ENCODE assay signal across 35 cellular contexts in genomic region chr7:39405591-39405990, GRCh38.
"Had no signal": no experiment of that assay in that cellular context is flagged by ENCODE, and none has a peak within 500 bp of the region (broad histone marks: within the 10 kb centered on the region; RNA-seq: fewer than 3 reads in every experiment).

No MANE protein-coding gene starts in this region.

- H3K9me3 ChIP-seq: esophagus squamous epithelium, heart right ventricle, mucosa of descending colon, ovary, psoas muscle, sigmoid colon, stomach, thyroid gland, vagina had no signal

- ATAC-seq: heart right ventricle; left colon; left ventricle myocardium superior; mucosa of descending colon; natural killer cell treated with Interleukin-12 subunit alpha and Interleukin-12 subunit beta and Interleukin-15 and Interleukin-18, amount 100 ng/mL, for 72 hours; psoas muscle; right cardiac atrium; stimulated activated effector memory CD8-positive, alpha-beta T cell treated with anti-CD3 and anti-CD28 coated beads, Interleukin-12 subunit alpha, Interleukin-12 subunit beta, amount 100 ng/mL, for 72 hours had no signal

- H3K9ac ChIP-seq: neural progenitor cell had no signal

- H3K4me1 Mint-ChIP-seq: immature natural killer cell; memory B cell; naive B cell; stimulated activated effector memory CD8-positive, alpha-beta T cell treated with anti-CD3 and anti-CD28 coated beads, Interleukin-12 subunit alpha, Interleukin-12 subunit beta, amount 100 ng/mL, for 72 hours had no signal

- FAIRE-seq: endometrium had no signal

- H3K27ac ChIP-seq: coronary artery, esophagus squamous epithelium, heart right ventricle, neural progenitor cell, ovary, psoas muscle, sigmoid colon, thyroid gland, vagina had no signal

- DNase-seq: dermis blood vessel endothelial cell; effector memory CD4-positive, alpha-beta T cell; erythroblast; esophagus squamous epithelium; foreskin melanocyte; glutamatergic neuron; heart right ventricle; hypothalamus; immature natural killer cell; islet precursor cell; left colon; left ventricle myocardium superior; mucosa of descending colon; naive B cell; nucleus accumbens; ovary; posterior cingulate gyrus; psoas muscle; right cardiac atrium; sigmoid colon; stimulated activated CD4-positive, alpha-beta T cell treated with anti-CD3 and anti-CD28 coated beads, Interleukin-2, amount 100 ng/mL, for 24 hours; stimulated activated CD4-positive, alpha-beta T cell treated with anti-CD3 and anti-CD28 coated beads, Interleukin-4, amount 100 ng/mL, for 24 hours; stimulated activated naive CD4-positive, alpha-beta T cell treated with Interleukin-2 at 50 U/mL for 16 hours; stomach; thyroid gland; trophoblast cell had no signal

- H3K9me3 Mint-ChIP-seq: immature natural killer cell; memory B cell; mesothelial cell of epicardium; natural killer cell treated with Interleukin-12 subunit alpha and Interleukin-12 subunit beta and Interleukin-15 and Interleukin-18, amount 100 ng/mL, for 72 hours; neural progenitor cell; stimulated activated effector memory CD8-positive, alpha-beta T cell treated with anti-CD3 and anti-CD28 coated beads, Interleukin-12 subunit alpha, Interleukin-12 subunit beta, amount 100 ng/mL, for 72 hours had no signal

- H2AFZ ChIP-seq: neural progenitor cell had no signal

- H3K4me3 ChIP-seq: coronary artery, esophagus squamous epithelium, heart right ventricle, lung, mucosa of descending colon, neural progenitor cell, ovary, psoas muscle, sigmoid colon, stomach, thyroid gland, vagina had no signal

- H3K36me3 Mint-ChIP-seq: immature natural killer cell; memory B cell; mesothelial cell of epicardium; naive B cell; natural killer cell treated with Interleukin-12 subunit alpha and Interleukin-12 subunit beta and Interleukin-15 and Interleukin-18, amount 100 ng/mL, for 72 hours; neural progenitor cell; stimulated activated effector memory CD8-positive, alpha-beta T cell treated with anti-CD3 and anti-CD28 coated beads, Interleukin-12 subunit alpha, Interleukin-12 subunit beta, amount 100 ng/mL, for 72 hours had no signal

- H3K4me3 Mint-ChIP-seq: immature natural killer cell; memory B cell; mesothelial cell of epicardium; naive B cell; natural killer cell treated with Interleukin-12 subunit alpha and Interleukin-12 subunit beta and Interleukin-15 and Interleukin-18, amount 100 ng/mL, for 72 hours; neural progenitor cell; stimulated activated effector memory CD8-positive, alpha-beta T cell treated with anti-CD3 and anti-CD28 coated beads, Interleukin-12 subunit alpha, Interleukin-12 subunit beta, amount 100 ng/mL, for 72 hours had no signal

- H3K4me1 ChIP-seq: esophagus squamous epithelium, heart right ventricle, psoas muscle, sigmoid colon, thyroid gland, vagina had no signal

- H3K36me3 ChIP-seq: esophagus squamous epithelium, heart right ventricle, neural progenitor cell, ovary, sigmoid colon, stomach, thyroid gland, vagina had no signal

- H3K4me2 ChIP-seq: neural progenitor cell had no signal

- H3K27ac Mint-ChIP-seq: immature natural killer cell; memory B cell; mesothelial cell of epicardium; naive B cell; natural killer cell treated with Interleukin-12 subunit alpha and Interleukin-12 subunit beta and Interleukin-15 and Interleukin-18, amount 100 ng/mL, for 72 hours; neural progenitor cell; stimulated activated effector memory CD8-positive, alpha-beta T cell treated with anti-CD3 and anti-CD28 coated beads, Interleukin-12 subunit alpha, Interleukin-12 subunit beta, amount 100 ng/mL, for 72 hours had no signal

- H3K27me3 ChIP-seq: esophagus squamous epithelium, neural progenitor cell, ovary, sigmoid colon, stomach, thyroid gland, vagina had no signal
